In the genomic region with DNA sequence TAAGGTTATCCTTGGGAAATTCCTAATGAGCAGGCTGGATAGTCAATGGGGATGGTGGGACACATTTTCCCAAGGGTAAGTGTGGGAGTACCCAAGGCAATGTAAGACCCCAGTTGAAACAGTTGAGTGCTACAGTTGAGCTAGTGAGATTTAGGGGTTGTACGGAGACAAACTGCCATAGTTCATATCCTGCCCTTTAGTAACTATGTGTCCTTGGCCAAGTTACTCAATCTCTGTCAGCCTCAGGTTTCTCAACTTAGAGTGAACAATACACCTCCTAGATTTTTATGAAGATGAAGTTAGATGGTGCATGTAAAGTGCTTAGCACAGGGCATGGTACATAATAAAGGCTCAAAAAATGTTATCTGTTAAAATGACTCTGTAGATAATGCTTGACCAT, we compare ENCODE assay signal across 32 cellular contexts. TPM values are rescaled to one million over a fixed set of nuclear protein-coding genes. Genes with fewer than 3 reads are reported as not detected.
"Had no signal": no experiment of that assay in that cellular context is flagged by ENCODE, and none has a peak within 500 bp of the region (broad histone marks: within the 10 kb centered on the region; RNA-seq: fewer than 3 reads in every experiment).

No MANE protein-coding gene starts in this region.

- H3K27me3 ChIP-seq: ovary, spleen, thyroid gland, tibial nerve, upper lobe of left lung, vagina had no signal

- H3K9me3 ChIP-seq: ovary, psoas muscle, spleen, thoracic aorta, thyroid gland, tibial nerve, upper lobe of left lung, vagina had no signal

- DNase-seq: naive thymus-derived CD4-positive, alpha-beta T cell; natural killer cell; occipital lobe; ovary; posterior cingulate gyrus; psoas muscle; right cardiac atrium; spleen; stimulated activated CD4-positive, alpha-beta T cell treated with anti-CD3 and anti-CD28 coated beads, Interleukin-12 subunit alpha, Interleukin-12 subunit beta, amount 100 ng/mL, for 4 hours; stimulated activated CD4-positive, alpha-beta T cell treated with anti-CD3 and anti-CD28 coated beads, Interleukin-1b, Interleukin-23, amount 100 ng/mL, for 48 hours; stimulated activated CD4-positive, alpha-beta T cell treated with anti-CD3 and anti-CD28 coated beads, Interleukin-4, amount 100 ng/mL, for 1 hour; stimulated activated CD4-positive, alpha-beta T cell treated with anti-CD3 and anti-CD28 coated beads, Interleukin-4, amount 100 ng/mL, for 4 hours; stimulated activated CD8-positive, alpha-beta memory T cell treated with anti-CD3 and anti-CD28 coated beads, Interleukin-4, amount 100 ng/mL, for 48 hours; stimulated activated naive CD4-positive, alpha-beta T cell; stimulated activated naive CD8-positive, alpha-beta T cell treated with anti-CD3 and anti-CD28 coated beads, Interleukin-15, amount 100 ng/mL, for 72 hours; stimulated activated naive CD8-positive, alpha-beta T cell treated with anti-CD3 and anti-CD28 coated beads, Interleukin-15, Interleukin-2, amounts not matched to agents 100 U/mL and 50 U/mL, for 24 hours; substantia nigra; thyroid gland; trophoblast cell; upper lobe of left lung had no signal

- H3K27ac ChIP-seq: neural progenitor cell, ovary, parathyroid adenoma, psoas muscle, skin epidermis, spleen, thoracic aorta, thyroid gland, tibial nerve, upper lobe of left lung, vagina had no signal

- FAIRE-seq: urothelium cell line had no signal

- H3K9ac ChIP-seq: neural progenitor cell, parathyroid adenoma had no signal

- H2AFZ ChIP-seq: neural progenitor cell, parathyroid adenoma had no signal

- H3K36me3 ChIP-seq: neural progenitor cell, ovary, spleen, thoracic aorta, thyroid gland, tibial nerve, upper lobe of left lung, vagina had no signal

- H3K79me2 ChIP-seq: parathyroid adenoma had no signal

- H3K4me3 ChIP-seq: neural progenitor cell, ovary, psoas muscle, skin epidermis, smooth muscle cell, spleen, thoracic aorta, thyroid gland, tibial nerve, upper lobe of left lung, vagina had no signal

- H3K4me2 ChIP-seq: neural progenitor cell, smooth muscle cell had no signal

- H3K4me1 ChIP-seq: neural progenitor cell, parathyroid adenoma, spleen, thyroid gland, tibial nerve, upper lobe of left lung, vagina had no signal

- ATAC-seq: naive thymus-derived CD4-positive, alpha-beta T cell; natural killer cell; psoas muscle; right cardiac atrium; sciatic nerve; stimulated activated memory B cell treated with anti-CD40 and anti-IgM and Interleukin-4, amounts not matched to agents 10 μg/mL and 1 μg/mL and 100 μg/mL, for 72 hours; stimulated activated naive CD8-positive, alpha-beta T cell treated with anti-CD3 and anti-CD28 coated beads, Interleukin-15, amount 100 ng/mL, for 72 hours; stimulated activated naive CD8-positive, alpha-beta T cell treated with anti-CD3 and anti-CD28 coated beads, Interleukin-15, Interleukin-2, amounts not matched to agents 100 U/mL and 50 U/mL, for 24 hours had no signal

RNA-seq across cellular contexts. Expression of a gene that starts 20.5 kb away (rescaled TPM):
- total RNA-seq: naive thymus-derived CD4-positive, alpha-beta T cell; natural killer cell; osteoblast; sciatic nerve; smooth muscle cell; spleen; thoracic aorta; thyroid gland; tibial nerve; vagina had no signal
- polyA plus RNA-seq: naive thymus-derived CD4-positive, alpha-beta T cell; neural cell; spleen had no signal
